Comparison of ENCODE assay signal across 8 cellular contexts in the genomic region with DNA sequence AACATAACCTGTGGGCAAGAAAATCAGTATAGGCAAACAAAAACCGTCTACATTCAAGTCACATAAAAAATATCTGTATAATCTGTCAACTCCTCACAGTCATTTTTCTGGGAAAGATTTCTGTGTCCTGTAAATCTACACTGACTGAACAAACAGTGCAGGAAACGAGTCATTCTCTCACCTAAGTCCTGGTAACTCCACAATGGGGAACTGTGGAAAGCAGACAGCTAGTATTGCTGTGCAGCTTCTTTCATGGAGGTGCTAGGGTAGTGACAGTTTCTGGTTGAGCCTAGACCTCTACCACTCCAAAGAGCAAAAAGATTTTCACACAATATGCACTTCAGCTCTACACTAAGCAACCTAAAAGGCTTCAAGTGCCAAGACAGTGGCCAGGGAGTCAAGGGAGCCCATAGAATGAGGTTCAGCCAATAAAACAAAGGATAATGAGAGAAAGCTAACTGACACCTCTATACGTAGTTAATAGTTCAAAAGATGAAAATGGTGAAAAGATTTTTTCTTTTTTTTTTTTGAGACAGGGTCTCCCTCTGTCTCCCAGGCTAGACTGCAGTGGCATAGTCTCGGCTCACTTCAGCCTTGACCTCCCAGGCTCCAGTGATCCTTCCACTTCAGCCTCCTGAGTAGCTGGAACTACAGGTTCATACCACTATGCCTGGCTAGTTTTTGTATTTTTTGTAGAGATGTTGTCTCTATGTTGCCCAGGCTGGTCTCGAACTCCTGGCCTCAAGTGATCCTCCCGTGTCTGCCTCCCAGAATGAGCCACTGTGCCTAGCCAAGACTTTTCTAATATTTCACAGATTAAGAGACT. TPM values are rescaled to one million over a fixed set of nuclear protein-coding genes. Genes with fewer than 3 reads are reported as not detected.
DNase-seq lines count a peak whose midpoint lies in the region; ATAC-seq and TF ChIP-seq lines count a peak whose summit lies in the region.

No MANE protein-coding gene starts in this region.

- H3K27ac ChIP-seq in colonic mucosa: peak overlapping the region; percentile 92
- H3K27ac ChIP-seq in neutrophil: peak overlapping the region; percentile 97

- H3K36me3 ChIP-seq in colonic mucosa (no peaks in the 10 kb centered on the region), neutrophil (no peaks in the 10 kb centered on the region)

- DNase-seq in GF-D8 (lab: John Stamatoyannopoulos, UW) (peak; percentile 7), NB4 (ENCODE audit: low read depth) (peak; percentile 57), colonic mucosa (no peak)
- no peak for DNase-seq in activated CD4-positive, alpha-beta T cell treated with anti-CD3 and anti-CD28 coated beads for 1 hour

- no peaks in the 10 kb centered on the region for H3K27me3 ChIP-seq in colonic mucosa
- H3K27me3 ChIP-seq in neutrophil: no peaks in the 10 kb centered on the region

- TF ChIP-seq POLR2A in NB4 (IDR thresholded peaks at IDR 0.05; ENCODE audit: extremely low read depth, insufficient read length): no peak

- H3K9ac ChIP-seq in colonic mucosa (ENCODE audit: low read depth in 2 of 2, low read length in 2 of 2): peak overlapping the region in 1 of 2 donors; percentile 54

- no peak for ATAC-seq in GM18511 (IDR thresholded peaks at IDR 0.05; ENCODE audit: unreplicated experiment)
- no peak for ATAC-seq in HG02870 (IDR thresholded peaks at IDR 0.05; ENCODE audit: unreplicated experiment)
- ATAC-seq in GM19035 (IDR thresholded peaks at IDR 0.05; ENCODE audit: unreplicated experiment): no peak

- TF ChIP-seq CTCF in NB4 (IDR thresholded peaks at IDR 0.05; ENCODE audit: low read depth, low read length) (no peak), colonic mucosa (IDR thresholded peaks at IDR 0.05) (no peak), neutrophil (IDR thresholded peaks at IDR 0.05) (no peak)

- H3K4me1 ChIP-seq in colonic mucosa (peaks cover 22% of the 10 kb centered on the region), neutrophil (ENCODE audit: control insufficient read depth in 1 of 2, insufficient read depth in 1 of 2, low read depth in 1 of 2, low read length in 1 of 2) (peaks cover 93 to 97% of the 10 kb centered on the region in 2 experiments)

- H3K4me3 ChIP-seq in NB4 (ENCODE audit: low read depth, low read length) (no peak overlapping the region), colonic mucosa (no peak overlapping the region), neutrophil (ENCODE audit: low read depth in 1 of 2, low read length in 1 of 2) (peak overlapping the region in 1 of 2 experiments; percentile 7)

- no peaks in the 10 kb centered on the region for H3K9me3 ChIP-seq in colonic mucosa
- H3K9me3 ChIP-seq in neutrophil: no peaks in the 10 kb centered on the region

- intact Hi-C loops in colonic mucosa (cut with DNase I): no loop called here

RNA-seq across cellular contexts. Expression of a gene that starts 5.5 kb away (rescaled TPM):
- 100 to 1,000 TPM; 240 to 332 TPM for total RNA-seq in colonic mucosa

Comparison
In these comparisons a context has a peak if more than half of its experiments do, and no peak if none do; other contexts are left out.
1. DNase-seq: peak in GF-D8 (single experiment) and NB4 (single experiment); none in colonic mucosa (single experiment) and activated CD4-positive, alpha-beta T cell treated with anti-CD3 and anti-CD28 coated beads for 1 hour (single experiment).